ENCODE assay signal across 10 cellular contexts in the genomic region with DNA sequence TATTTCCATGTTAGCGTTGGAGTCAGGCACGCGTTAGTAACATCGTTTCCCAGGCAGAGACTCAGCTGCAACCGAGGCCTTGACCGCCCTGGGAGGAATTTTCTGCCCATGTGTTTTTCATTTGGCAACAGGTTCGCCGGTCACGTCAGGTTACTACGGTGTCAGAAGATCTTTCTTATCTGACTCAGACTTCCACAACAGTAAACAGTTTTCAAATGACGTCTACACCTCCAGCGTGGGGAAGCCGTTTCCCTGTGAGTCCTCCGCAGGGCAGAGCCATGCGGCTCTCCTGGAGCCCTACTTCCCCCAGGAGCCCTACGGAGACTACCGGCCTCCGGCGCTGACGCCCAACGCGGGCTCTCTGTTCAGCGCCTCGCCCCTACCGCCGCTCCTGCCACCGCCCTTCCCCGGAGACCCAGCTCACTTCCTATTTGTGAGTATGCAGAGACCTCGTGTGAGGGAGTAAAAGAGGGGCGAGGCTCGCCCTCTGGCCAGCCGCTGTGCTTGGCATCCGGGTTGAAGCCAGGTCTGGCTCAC. TPM values are rescaled to one million over a fixed set of nuclear protein-coding genes. Genes with fewer than 3 reads are reported as not detected.
A peak's percentile ranks its signal among the peaks of the same experiment; 100 is the strongest.
DNase-seq lines count a peak whose midpoint lies in the region; ATAC-seq and TF ChIP-seq lines count a peak whose summit lies in the region.
"Had no signal": no experiment of that assay in that cellular context is flagged by ENCODE, and none has a peak within 500 bp of the region (broad histone marks: within the 10 kb centered on the region; RNA-seq: fewer than 3 reads in every experiment).

No MANE protein-coding gene starts in this region.

- H2BK12ac ChIP-seq in mesenchymal stem cell (ENCODE audit: low read length in 2 of 2) = no peak overlapping the region

- H3K4ac ChIP-seq in mesenchymal stem cell (ENCODE audit: low read depth in 1 of 2, low read length in 2 of 2) = no peak overlapping the region

- no peak for TF ChIP-seq POLR2A in breast epithelium (IDR thresholded peaks at IDR 0.05)
- no peak for TF ChIP-seq POLR2A in body of pancreas (IDR thresholded peaks at IDR 0.05)

- DNase-seq in breast epithelium (ENCODE audit: low spot score in 2 of 2) (no peak), MCF 10A (ENCODE audit: unreplicated experiment) (no peak), body of pancreas (no peak), mesenchymal stem cell (peak; percentile 35), upper lobe of right lung (no peak), chondrocyte (ENCODE audit: low spot score) (no peak)
- DNase-seq in stimulated activated naive CD4-positive, alpha-beta T cell (lab: John Stamatoyannopoulos, UW) = no peak

- H3K79me1 ChIP-seq in mesenchymal stem cell (replicated peaks; ENCODE audit: low read length, poor library complexity, severe bottlenecking) = no peaks in the 10 kb centered on the region

- H3K9me3 ChIP-seq in breast epithelium (no peaks in the 10 kb centered on the region), body of pancreas (no peaks in the 10 kb centered on the region), mesenchymal stem cell (ENCODE audit: control insufficient read depth, low read length) (no peaks in the 10 kb centered on the region), upper lobe of right lung (no peaks in the 10 kb centered on the region)

- H3K4me2 ChIP-seq in mesenchymal stem cell (ENCODE audit: low read length, poor library complexity, severe bottlenecking) = no peak overlapping the region

- H2AK5ac ChIP-seq in mesenchymal stem cell (ENCODE audit: low read length, severe bottlenecking) = no peak overlapping the region

- H2BK5ac ChIP-seq in mesenchymal stem cell (ENCODE audit: low read depth, low read length, poor library complexity, severe bottlenecking) = no peak overlapping the region

- POLR2A ChIA-PET in MCF 10A (lab: Yijun Ruan, JAX) = no interaction called here

- TF ChIP-seq CTCF in breast epithelium (IDR thresholded peaks at IDR 0.05) (no peak), MCF 10A (IDR thresholded peaks at IDR 0.05; ENCODE audit: unreplicated experiment) (no peak), body of pancreas (IDR thresholded peaks at IDR 0.05) (no peak), upper lobe of right lung (IDR thresholded peaks at IDR 0.05) (no peak), chondrocyte (IDR thresholded peaks at IDR 0.05) (no peak)

- peak overlapping the region; percentile 65 for H3K9ac ChIP-seq in mesenchymal stem cell (ENCODE audit: low read length)

- no peaks in the 10 kb centered on the region for H3K27me3 ChIP-seq in breast epithelium
- no peaks in the 10 kb centered on the region for H3K27me3 ChIP-seq in body of pancreas
- peaks cover 19 to 27% of the 10 kb centered on the region in 2 experiments for H3K27me3 ChIP-seq in mesenchymal stem cell (ENCODE audit: control insufficient read depth in 1 of 2, insufficient read depth in 1 of 2, low read length in 2 of 2)
- no peaks in the 10 kb centered on the region for H3K27me3 ChIP-seq in upper lobe of right lung

- H3K4me3 Mint-ChIP-seq in MCF 10A (ENCODE audit: unreplicated experiment) (no peak overlapping the region), chondrocyte (ENCODE audit: unreplicated experiment) (no peak overlapping the region)

- no peaks in the 10 kb centered on the region for H3K9me3 Mint-ChIP-seq in MCF 10A (ENCODE audit: unreplicated experiment)
- no peaks in the 10 kb centered on the region for H3K9me3 Mint-ChIP-seq in chondrocyte (ENCODE audit: low read depth)

- H4K91ac ChIP-seq in mesenchymal stem cell (ENCODE audit: low read length) = no peak overlapping the region

- H3K4me3 ChIP-seq in breast epithelium (peak overlapping the region in 2 of 3 donors; percentile 13 to 16), body of pancreas (no peak overlapping the region), mesenchymal stem cell (ENCODE audit: insufficient read depth in 1 of 2, low read depth in 1 of 2, low read length in 2 of 2) (peak overlapping the region in 1 of 2 experiments; percentile 43), upper lobe of right lung (no peak overlapping the region)

- H3K27me3 Mint-ChIP-seq in MCF 10A (ENCODE audit: insufficient read depth, unreplicated experiment) = peaks cover 28% of the 10 kb centered on the region
- H3K27me3 Mint-ChIP-seq in chondrocyte (ENCODE audit: low read depth) = peaks cover 21% of the 10 kb centered on the region

- H3K14ac ChIP-seq in mesenchymal stem cell (ENCODE audit: low read length in 2 of 2) = no peak overlapping the region

- no peak overlapping the region for H3K18ac ChIP-seq in mesenchymal stem cell (ENCODE audit: low read depth in 1 of 2, low read length in 2 of 2)

- H3K27ac ChIP-seq in breast epithelium (peak overlapping the region; percentile 25 to 44), body of pancreas (no peak overlapping the region), mesenchymal stem cell (ENCODE audit: low read length, poor library complexity, severe bottlenecking) (no peak overlapping the region), upper lobe of right lung (no peak overlapping the region)

- no peak overlapping the region for H3K27ac Mint-ChIP-seq in MCF 10A (ENCODE audit: low read depth, unreplicated experiment)
- no peak overlapping the region for H3K27ac Mint-ChIP-seq in chondrocyte (ENCODE audit: unreplicated experiment)

- no peaks in the 10 kb centered on the region for H3K4me1 ChIP-seq in breast epithelium
- no peaks in the 10 kb centered on the region for H3K4me1 ChIP-seq in body of pancreas
- peaks cover 2% of the 10 kb centered on the region for H3K4me1 ChIP-seq in mesenchymal stem cell (ENCODE audit: control insufficient read depth, insufficient read depth, low read depth, low read length)
- no peaks in the 10 kb centered on the region for H3K4me1 ChIP-seq in upper lobe of right lung

- no peak overlapping the region for H2AFZ ChIP-seq in mesenchymal stem cell (ENCODE audit: low read depth, low read length)

- intact Hi-C loops in breast epithelium (cut with DNase I; ENCODE audit: low total_unique reads) (no loop called here), MCF 10A (cut with micrococcal nuclease) (loop anchor here (1.0 to 10.0 kb wide), 4 partner anchors 139 to 281 kb away; no protein-coding TSS in a partner anchor), body of pancreas (cut with DNase I) (loop anchor here (5.0 kb wide), 2 partner anchors 143 to 163 kb away; no protein-coding TSS in a partner anchor), upper lobe of right lung (cut with DNase I) (loop anchor here (5.0 kb wide), 1 partner anchor 163 kb away; no protein-coding TSS in a partner anchor)

- H2BK15ac ChIP-seq in mesenchymal stem cell (ENCODE audit: low read depth, poor library complexity, severe bottlenecking) = no peak overlapping the region

- 75 to 80% methylated on average over 28 to 33 of the region's 33 CpGs for WGBS in body of pancreas, 2 donors
- WGBS in mesenchymal stem cell = 76% methylated on average over 33 of the region's 33 CpGs

- no peaks in the 10 kb centered on the region for H3K36me3 ChIP-seq in breast epithelium
- no peaks in the 10 kb centered on the region for H3K36me3 ChIP-seq in body of pancreas (replicated peaks in 1 of 2; ENCODE audit: insufficient read depth in 1 of 2, low read depth in 2 of 2)
- H3K36me3 ChIP-seq in mesenchymal stem cell (ENCODE audit: control insufficient read depth in 1 of 2, insufficient read depth in 2 of 2, low read depth in 1 of 2, low read length in 2 of 2) = no peaks in the 10 kb centered on the region
- no peaks in the 10 kb centered on the region for H3K36me3 ChIP-seq in upper lobe of right lung

- H3K23ac ChIP-seq in mesenchymal stem cell (ENCODE audit: low read length in 2 of 2) = no peak overlapping the region

- no peaks in the 10 kb centered on the region for H3K36me3 Mint-ChIP-seq in MCF 10A (ENCODE audit: insufficient read depth, unreplicated experiment)
- H3K36me3 Mint-ChIP-seq in chondrocyte (ENCODE audit: low read depth) = no peaks in the 10 kb centered on the region

- BruUV-seq in MCF 10A (replicated peaks; lab: Mats Ljungman, UMichigan) = no TSS peak

- H2BK120ac ChIP-seq in mesenchymal stem cell (ENCODE audit: low read depth, low read length) = no peak overlapping the region

- ATAC-seq in body of pancreas (peak; percentile 33), upper lobe of right lung (peak; percentile 60), HG03025 (IDR thresholded peaks at IDR 0.05; ENCODE audit: low FRiP score, unreplicated experiment) (no peak)

- no peaks in the 10 kb centered on the region for H3K4me1 Mint-ChIP-seq in MCF 10A (ENCODE audit: insufficient read depth, unreplicated experiment)
- H3K4me1 Mint-ChIP-seq in chondrocyte (ENCODE audit: low read depth) = no peaks in the 10 kb centered on the region

- H4K8ac ChIP-seq in mesenchymal stem cell (ENCODE audit: low read length) = no peak overlapping the region

- CTCF ChIA-PET in MCF 10A (lab: Yijun Ruan, JAX) = interaction anchor here (0.6 to 9.6 kb wide), 15 partner anchors 14 to 1259 kb away, joined by 3 to 233 read pairs (median 6); partner anchors contain the start of gene POU2AF3

RNA-seq across cellular contexts. Expression of gene POU2AF3, which starts 14.3 kb away (rescaled TPM):
- 1 to 10 TPM; 1.4 to 3.6 (median 1.6) TPM for total RNA-seq in breast epithelium
- total RNA-seq in MCF 10A (2022) = not detected in 2 replicates
- total RNA-seq in body of pancreas = 10 to 100 TPM in 1 of 2 donors, 1 to 10 TPM in 1; 1.0 to 10.9 TPM
- 0.04 TPM for polyA plus RNA-seq in mesenchymal stem cell (2013, experiment 1 of 2)
- not detected for polyA plus RNA-seq in mesenchymal stem cell (2013, experiment 2 of 2)
- total RNA-seq in upper lobe of right lung = 1.8 TPM
- total RNA-seq in chondrocyte = not detected in 3 replicates
- total RNA-seq: Daoy, LHCN-M2 had no signal

RNA-seq across cellular contexts. Expression of gene POU2AF2, which starts 38.5 kb away (rescaled TPM):
- 1 to 10 TPM in 1 of 3 donors, not detected in 2; 2.0 TPM for total RNA-seq in breast epithelium
- total RNA-seq in MCF 10A (2022) = not detected in 2 replicates
- total RNA-seq in body of pancreas = not detected
- polyA plus RNA-seq in mesenchymal stem cell (2013, experiment 1 of 2) = not detected
- polyA plus RNA-seq in mesenchymal stem cell (2013, experiment 2 of 2) = not detected
- not detected for total RNA-seq in upper lobe of right lung
- not detected in 3 replicates for total RNA-seq in chondrocyte
- total RNA-seq: Daoy, LHCN-M2 had no signal

Comparison
In these comparisons a context has a peak if more than half of its experiments do, and no peak if none do; other contexts are left out.
1. H3K27ac ChIP-seq: peak in breast epithelium (2 of 2); none in body of pancreas (0 of 4), mesenchymal stem cell (single experiment) and upper lobe of right lung (single experiment).
2. H3K4me3 ChIP-seq: peak in breast epithelium (2 of 3); none in body of pancreas (0 of 2) and upper lobe of right lung (single experiment).